ENCODE assay signal across 15 cellular contexts in genomic region chr4:21290562-21290961, GRCh38.
DNase-seq lines count a peak whose midpoint lies in the region; ATAC-seq and TF ChIP-seq lines count a peak whose summit lies in the region.
"Had no signal": no experiment of that assay in that cellular context is flagged by ENCODE, and none has a peak within 500 bp of the region (broad histone marks: within the 10 kb centered on the region; RNA-seq: fewer than 3 reads in every experiment).

No MANE protein-coding gene starts in this region.

- no peak for TF ChIP-seq CTCF in NB4 (IDR thresholded peaks at IDR 0.05; ENCODE audit: low read depth, low read length)

- intact Hi-C loops in posterior vena cava (cut with DNase I), result no loop called here

- TF ChIP-seq POLR2A in NB4 (IDR thresholded peaks at IDR 0.05; ENCODE audit: extremely low read depth, insufficient read length), result no peak

- ATAC-seq in GM18858 (IDR thresholded peaks at IDR 0.05; ENCODE audit: unreplicated experiment) (peak; percentile 85), GM21619 (IDR thresholded peaks at IDR 0.05; ENCODE audit: unreplicated experiment) (peak; percentile 79), HG03175 (IDR thresholded peaks at IDR 0.05; ENCODE audit: unreplicated experiment) (peak; percentile 52)
- ATAC-seq: activated T-cell treated with anti-CD3 and anti-CD28 coated beads, Interleukin-2, amount 50 U/mL, for 72 hours; left lung had no signal

- H3K4me3 ChIP-seq in NB4 (ENCODE audit: low read depth, low read length), result no peak overlapping the region
- H3K4me3 ChIP-seq: left lung, stomach had no signal

- DNase-seq in NB4 (ENCODE audit: low read depth), result peak; percentile 19
- DNase-seq in posterior vena cava (ENCODE audit: low spot score), result no peak
- DNase-seq in activated CD4-positive, alpha-beta T cell treated with anti-CD3 and anti-CD28 coated beads for 1 hour, result no peak
- DNase-seq in stimulated activated CD4-positive, alpha-beta T cell treated with anti-CD3 and anti-CD28 coated beads, Interleukin-4, amount 100 ng/mL, for 1 hour, result no peak
- DNase-seq in mucosa of gallbladder (ENCODE audit: low spot score), result no peak
- DNase-seq: activated CD4-positive, alpha-beta T cell treated with anti-CD3 and anti-CD28 coated beads, Interleukin-2, amount 10 ng/mL, durations not matched to agents 7 days and 5 days; activated T-cell treated with anti-CD3 and anti-CD28 coated beads, Interleukin-2, amount 50 U/mL, for 72 hours; DMS153; left lung; NCI-H1417 treated with DMSO at 0.1 percent for 48 hours; stomach; T1000 had no signal
